Comparison of ENCODE assay signal across 8 cellular contexts in the genomic region with DNA sequence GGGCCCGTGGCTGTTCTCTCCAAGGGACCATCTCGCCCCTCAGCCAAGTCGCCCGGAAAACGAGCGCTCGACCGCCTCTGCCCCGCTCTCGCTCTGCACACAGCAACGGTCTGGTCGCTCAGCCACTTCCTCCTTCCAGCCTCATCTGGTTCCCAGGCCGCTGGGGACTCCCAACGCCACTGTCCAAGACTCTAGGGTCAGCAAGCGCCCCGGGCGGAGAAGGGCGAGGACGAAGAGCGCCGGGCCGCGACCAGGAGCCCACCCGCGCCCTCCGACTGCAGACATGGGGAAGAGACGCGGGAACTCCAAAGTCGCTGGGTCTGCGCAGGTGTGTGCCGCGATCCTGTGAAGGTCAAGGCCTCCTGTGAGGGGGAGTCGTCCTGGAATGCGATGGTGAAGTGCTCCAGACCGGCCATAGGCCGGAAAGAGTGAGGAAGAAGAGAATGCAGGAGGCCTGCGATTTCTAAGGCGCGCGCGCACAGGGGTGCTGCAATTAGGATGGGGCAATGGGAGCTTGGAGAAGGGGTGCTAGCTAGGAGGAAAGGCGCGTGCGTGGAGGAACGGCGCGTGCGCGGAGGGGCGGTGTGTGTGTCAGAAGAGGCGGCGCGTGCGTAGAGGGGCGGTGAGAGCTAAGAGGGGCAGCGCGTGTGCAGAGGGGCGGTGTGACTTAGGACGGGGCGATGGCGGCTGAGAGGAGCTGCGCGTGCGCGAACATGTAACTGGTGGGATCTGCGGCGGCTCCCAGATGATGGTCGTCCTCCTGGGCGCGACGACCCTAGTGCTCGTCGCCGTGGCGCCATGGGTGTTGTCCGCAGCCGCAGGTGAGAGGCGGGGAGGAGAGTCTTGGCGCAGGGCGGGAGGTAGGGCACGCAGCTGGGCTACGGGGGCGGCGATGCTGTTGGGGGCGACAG. TPM values are rescaled to one million over a fixed set of nuclear protein-coding genes. Genes with fewer than 3 reads are reported as not detected.
DNase-seq lines count a peak whose midpoint lies in the region; ATAC-seq and TF ChIP-seq lines count a peak whose summit lies in the region.

A gene (plus strand): TSS at position 660 of the 911 bp plus-strand sequence. CDS start 86 bp downstream, at position 746.

- DNase-seq in CD4-positive, alpha-beta memory T cell, result peak; percentile 94 to 99 (median 98)
- peak; percentile 93 for DNase-seq in HK-2 (ENCODE audit: unreplicated experiment)
- peak; percentile 97 for DNase-seq in NCI-H82 treated with DMSO at 0.1 percent for 48 hours (lab: John Stamatoyannopoulos, UW; ENCODE audit: unreplicated experiment)
- peak; percentile 98 for DNase-seq in activated CD4-positive, alpha-beta memory T cell treated with anti-CD3 and anti-CD28 coated beads, Interleukin-2, amount 10 ng/mL, durations not matched to agents 7 days and 5 days
- peak; percentile 100 for DNase-seq in lower lobe of right lung
- peak; percentile 96 to 99 (median 98) for DNase-seq in stimulated activated CD4-positive, alpha-beta T cell treated with anti-CD3 and anti-CD28 coated beads, TNF-alpha, amount 100 ng/mL, for 24 hours (ENCODE audit: low read depth in 3 of 3)

- H3K36me3 Mint-ChIP-seq in CD4-positive, alpha-beta memory T cell, result no peaks in the 10 kb centered on the region
- H3K36me3 Mint-ChIP-seq in activated CD4-positive, alpha-beta memory T cell treated with anti-CD3 and anti-CD28 coated beads, Interleukin-2, amount 10 ng/mL, durations not matched to agents 7 days and 5 days (ENCODE audit: low read depth), result peaks cover 8% of the 10 kb centered on the region

- no peaks in the 10 kb centered on the region for H3K27me3 Mint-ChIP-seq in CD4-positive, alpha-beta memory T cell
- H3K27me3 Mint-ChIP-seq in activated CD4-positive, alpha-beta memory T cell treated with anti-CD3 and anti-CD28 coated beads, Interleukin-2, amount 10 ng/mL, durations not matched to agents 7 days and 5 days, result no peaks in the 10 kb centered on the region

- H3K9me3 ChIP-seq in CD4-positive, alpha-beta memory T cell (ENCODE audit: control insufficient read depth in 1 of 2, low read length in 2 of 2), result no peaks in the 10 kb centered on the region
- H3K9me3 ChIP-seq in ectodermal cell (ENCODE audit: control insufficient read depth, low read length) (no peaks in the 10 kb centered on the region), lower lobe of right lung (no peaks in the 10 kb centered on the region)

- no peak within 1 kb of the TSS for H3K4me3 Mint-ChIP-seq in CD4-positive, alpha-beta memory T cell
- H3K4me3 Mint-ChIP-seq in activated CD4-positive, alpha-beta memory T cell treated with anti-CD3 and anti-CD28 coated beads, Interleukin-2, amount 10 ng/mL, durations not matched to agents 7 days and 5 days, result no peak within 1 kb of the TSS

- no peak within 1 kb of the TSS for H3K27ac Mint-ChIP-seq in CD4-positive, alpha-beta memory T cell
- H3K27ac Mint-ChIP-seq in activated CD4-positive, alpha-beta memory T cell treated with anti-CD3 and anti-CD28 coated beads, Interleukin-2, amount 10 ng/mL, durations not matched to agents 7 days and 5 days, result no peak within 1 kb of the TSS

- no peaks in the 10 kb centered on the region for H3K9me3 Mint-ChIP-seq in CD4-positive, alpha-beta memory T cell
- no peaks in the 10 kb centered on the region for H3K9me3 Mint-ChIP-seq in activated CD4-positive, alpha-beta memory T cell treated with anti-CD3 and anti-CD28 coated beads, Interleukin-2, amount 10 ng/mL, durations not matched to agents 7 days and 5 days

- H3K4me1 Mint-ChIP-seq in CD4-positive, alpha-beta memory T cell, result peaks cover 18 to 32% (median 26%) of the 10 kb centered on the region in 4 donors
- peaks cover 21% of the 10 kb centered on the region for H3K4me1 Mint-ChIP-seq in activated CD4-positive, alpha-beta memory T cell treated with anti-CD3 and anti-CD28 coated beads, Interleukin-2, amount 10 ng/mL, durations not matched to agents 7 days and 5 days

- intact Hi-C loops in CD4-positive, alpha-beta memory T cell (cut with micrococcal nuclease), result loop anchor here (1.0 to 5.0 kb wide), 6 partner anchors 37 to 218 kb away; a partner anchor contains a TSS
- intact Hi-C loops in lower lobe of right lung (cut with DNase I), result no loop called here

- CTCF ChIA-PET in CD4-positive, alpha-beta memory T cell (lab: Charles Lee; ENCODE audit: partially characterized antibody), result interaction anchor here (0.6 to 2.4 kb wide), 19 partner anchors 8 to 384 kb away, joined by 3 to 56 read pairs (median 4); a partner anchor contains a TSS
- CTCF ChIA-PET in activated CD4-positive, alpha-beta memory T cell treated with anti-CD3 and anti-CD28 coated beads, Interleukin-2, amount 10 ng/mL, durations not matched to agents 7 days and 5 days (lab: Charles Lee), result interaction anchor here (0.8 to 2.1 kb wide), 19 partner anchors 10 to 612 kb away, joined by 3 to 47 read pairs (median 5); no protein-coding TSS in a partner anchor

- no peak for TF ChIP-seq CTCF in lower lobe of right lung (IDR thresholded peaks at IDR 0.05)

- H3K36me3 ChIP-seq in CD4-positive, alpha-beta memory T cell (ENCODE audit: insufficient read depth, low read length), result no peaks in the 10 kb centered on the region
- no peaks in the 10 kb centered on the region for H3K36me3 ChIP-seq in ectodermal cell (ENCODE audit: control insufficient read depth, insufficient read depth, low read length)
- no peaks in the 10 kb centered on the region for H3K36me3 ChIP-seq in lower lobe of right lung

- 0% methylated on average over 85 of the region's 85 CpGs for whole genome bisulfite sequencing in ectodermal cell, 2 experiments

- ATAC-seq in GM19455 (IDR thresholded peaks at IDR 0.05; ENCODE audit: unreplicated experiment) (peak; percentile 74), lower lobe of right lung (peak; percentile 99 to 100)

- POLR2A ChIA-PET in CD4-positive, alpha-beta memory T cell (lab: Charles Lee; ENCODE audit: partially characterized antibody), result interaction anchor here (0.7 to 4.9 kb wide), 43 partner anchors 10 to 623 kb away, joined by 3 to 114 read pairs (median 5); a partner anchor contains a TSS
- POLR2A ChIA-PET in activated CD4-positive, alpha-beta memory T cell treated with anti-CD3 and anti-CD28 coated beads, Interleukin-2, amount 10 ng/mL, durations not matched to agents 7 days and 5 days (lab: Charles Lee), result interaction anchor here (0.8 to 2.2 kb wide), 28 partner anchors 8 to 553 kb away, joined by 3 to 46 read pairs (median 4); a partner anchor contains a TSS

- peak within 1 kb of the TSS; percentile 95 for H3K27ac ChIP-seq in CD4-positive, alpha-beta memory T cell (ENCODE audit: low read depth, low read length)
- H3K27ac ChIP-seq in ectodermal cell (ENCODE audit: insufficient read depth, low read depth, low read length, poor library complexity, severe bottlenecking) (peak within 1 kb of the TSS; percentile 37), lower lobe of right lung (peak within 1 kb of the TSS; percentile 100)

- H3K4me3 ChIP-seq in CD4-positive, alpha-beta memory T cell (ENCODE audit: low read length in 2 of 2), result peak within 1 kb of the TSS; percentile 90 to 99
- H3K4me3 ChIP-seq in ectodermal cell (ENCODE audit: insufficient read depth, low read depth, low read length), result peak within 1 kb of the TSS; percentile 86
- peak within 1 kb of the TSS; percentile 99 for H3K4me3 ChIP-seq in lower lobe of right lung

- no peaks in the 10 kb centered on the region for H3K27me3 ChIP-seq in CD4-positive, alpha-beta memory T cell (ENCODE audit: insufficient read depth, low read length)
- H3K27me3 ChIP-seq in ectodermal cell (ENCODE audit: control insufficient read depth, insufficient read depth, low read length, poor library complexity, severe bottlenecking) (no peaks in the 10 kb centered on the region), lower lobe of right lung (ENCODE audit: low read depth) (no peaks in the 10 kb centered on the region)

- H3K4me1 ChIP-seq in CD4-positive, alpha-beta memory T cell (ENCODE audit: insufficient read depth, low read length), result peaks cover 39% of the 10 kb centered on the region
- H3K4me1 ChIP-seq in ectodermal cell (ENCODE audit: control insufficient read depth, insufficient read depth, low read length), result no peaks in the 10 kb centered on the region
- H3K4me1 ChIP-seq in lower lobe of right lung, result peaks cover 31% of the 10 kb centered on the region

RNA-seq across cellular contexts. Expression of the gene that starts here (rescaled TPM):
- 10 to 100 TPM; 60.1 to 62.5 TPM for total RNA-seq in CD4-positive, alpha-beta memory T cell
- polyA plus RNA-seq in CD4-positive, alpha-beta memory T cell, result 10 to 100 TPM; 52.5 to 64.4 TPM
- total RNA-seq in activated CD4-positive, alpha-beta memory T cell treated with anti-CD3 and anti-CD28 coated beads, Interleukin-2, amount 10 ng/mL, durations not matched to agents 7 days and 5 days, result 10 to 100 TPM; 38.6 to 39.3 TPM
- 14.5 TPM for polyA plus RNA-seq in ectodermal cell (2013, experiment 1 of 4)
- polyA plus RNA-seq in ectodermal cell (2013, experiment 2 of 4), result 12.4 TPM
- 8.9 TPM for polyA plus RNA-seq in ectodermal cell (2013, experiment 3 of 4)
- polyA plus RNA-seq in ectodermal cell (2013, experiment 4 of 4), result 11.6 TPM
- 64.5 TPM for total RNA-seq in lower lobe of right lung

Comparison
In these comparisons a context has a peak if more than half of its experiments do, and no peak if none do; other contexts are left out.
1. Peak in every context shown above with its lines: DNase-seq, ATAC-seq, H3K4me3 ChIP-seq and H3K27ac ChIP-seq.
2. H3K27ac ChIP-seq: peak in every context shown above with its lines; median percentile 100 in lower lobe of right lung; 95 in CD4-positive, alpha-beta memory T cell; 37 in ectodermal cell.